In the genomic region with DNA sequence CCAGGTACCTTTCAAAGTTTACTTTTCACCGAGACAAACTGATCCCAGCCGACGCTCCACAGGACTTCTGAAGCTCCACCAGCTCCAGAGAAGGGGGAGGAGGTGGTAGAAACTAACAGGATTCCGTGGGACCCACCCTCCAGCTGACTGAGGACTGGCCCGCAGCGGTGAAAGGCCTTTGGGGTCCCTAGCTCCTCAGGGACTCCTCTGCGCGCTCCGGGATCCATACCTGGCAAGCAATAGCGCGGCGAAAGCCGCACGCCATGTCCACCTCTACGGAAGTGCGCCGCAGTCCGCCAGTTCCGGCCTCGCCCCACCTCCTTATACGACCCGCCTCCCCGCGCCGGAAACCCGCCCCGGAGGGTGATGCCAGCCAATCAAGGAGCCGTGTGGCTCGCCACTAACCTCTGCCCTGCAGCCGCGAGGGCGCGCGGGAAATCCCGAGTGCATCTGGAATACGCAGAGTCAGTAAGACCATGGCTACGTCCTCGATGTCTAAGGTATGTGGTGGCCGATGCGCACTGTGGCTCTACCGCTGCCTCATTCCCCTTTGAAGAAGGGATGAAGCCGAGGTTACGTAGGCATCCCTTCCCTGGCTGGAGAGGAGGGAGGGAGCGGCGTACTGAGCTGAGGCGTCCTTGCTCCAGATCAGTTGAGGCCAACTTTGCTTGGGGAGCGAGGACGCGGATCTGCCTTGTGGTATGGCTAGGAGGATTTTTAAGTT, we compare ENCODE assay signal across 1 cellular context.
TF ChIP-seq lines count a peak whose summit lies in the region.

A gene (plus strand): TSS at position 443 of the 724 bp plus-strand sequence. CDS start 34 bp downstream, at position 477.
A gene with protein sequence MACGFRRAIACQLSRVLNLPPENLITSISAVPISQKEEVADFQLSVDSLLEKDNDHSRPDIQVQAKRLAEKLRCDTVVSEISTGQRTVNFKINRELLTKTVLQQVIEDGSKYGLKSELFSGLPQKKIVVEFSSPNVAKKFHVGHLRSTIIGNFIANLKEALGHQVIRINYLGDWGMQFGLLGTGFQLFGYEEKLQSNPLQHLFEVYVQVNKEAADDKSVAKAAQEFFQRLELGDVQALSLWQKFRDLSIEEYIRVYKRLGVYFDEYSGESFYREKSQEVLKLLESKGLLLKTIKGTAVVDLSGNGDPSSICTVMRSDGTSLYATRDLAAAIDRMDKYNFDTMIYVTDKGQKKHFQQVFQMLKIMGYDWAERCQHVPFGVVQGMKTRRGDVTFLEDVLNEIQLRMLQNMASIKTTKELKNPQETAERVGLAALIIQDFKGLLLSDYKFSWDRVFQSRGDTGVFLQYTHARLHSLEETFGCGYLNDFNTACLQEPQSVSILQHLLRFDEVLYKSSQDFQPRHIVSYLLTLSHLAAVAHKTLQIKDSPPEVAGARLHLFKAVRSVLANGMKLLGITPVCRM (minus strand): TSS at position 295 of the 724 bp plus-strand sequence. CDS start 30 bp downstream, at position 265.

TF ChIP-seq in GM12878, 131 proteins besides CTCF, POLR2A, EP300 and RAD21 (continued from another document and continues in another):
- peak; percentile 95 for TF ChIP-seq POLR2AphosphoS5 (IDR thresholded peaks at IDR 0.05; ENCODE audit: low read length)
- TF ChIP-seq DPF2 (IDR thresholded peaks at IDR 0.05): no peak; the same call in 1 of the 2 replicates
- no peak for TF ChIP-seq BCL11A (IDR thresholded peaks at IDR 0.05; ENCODE audit: low read depth, low read length)
- peak; percentile 25 for TF ChIP-seq ZNF207 (IDR thresholded peaks at IDR 0.05; ENCODE audit: borderline replicate concordance)
- no peak; the same call in 1 of the 2 replicates for TF ChIP-seq TCF12 (IDR thresholded peaks at IDR 0.05; ENCODE audit: low read depth, low read length)
- no peak for TF ChIP-seq MYB (IDR thresholded peaks at IDR 0.05; ENCODE audit: borderline replicate concordance, low read depth, low read length)
- peak; percentile 11; the same call in 1 of the 2 replicates for TF ChIP-seq NFYA (IDR thresholded peaks at IDR 0.05; ENCODE audit: borderline replicate concordance, low read depth, low read length)
- TF ChIP-seq CBFB (IDR thresholded peaks at IDR 0.05; ENCODE audit: low read depth): peak; percentile 47
- TF ChIP-seq TCF3 (IDR thresholded peaks at IDR 0.05; ENCODE audit: borderline replicate concordance, insufficient read depth, low read depth, low read length): no peak
- TF ChIP-seq TAF1 (IDR thresholded peaks at IDR 0.05; ENCODE audit: borderline replicate concordance, low read depth, low read length): peak; percentile 82
- TF ChIP-seq, protein P1, sequence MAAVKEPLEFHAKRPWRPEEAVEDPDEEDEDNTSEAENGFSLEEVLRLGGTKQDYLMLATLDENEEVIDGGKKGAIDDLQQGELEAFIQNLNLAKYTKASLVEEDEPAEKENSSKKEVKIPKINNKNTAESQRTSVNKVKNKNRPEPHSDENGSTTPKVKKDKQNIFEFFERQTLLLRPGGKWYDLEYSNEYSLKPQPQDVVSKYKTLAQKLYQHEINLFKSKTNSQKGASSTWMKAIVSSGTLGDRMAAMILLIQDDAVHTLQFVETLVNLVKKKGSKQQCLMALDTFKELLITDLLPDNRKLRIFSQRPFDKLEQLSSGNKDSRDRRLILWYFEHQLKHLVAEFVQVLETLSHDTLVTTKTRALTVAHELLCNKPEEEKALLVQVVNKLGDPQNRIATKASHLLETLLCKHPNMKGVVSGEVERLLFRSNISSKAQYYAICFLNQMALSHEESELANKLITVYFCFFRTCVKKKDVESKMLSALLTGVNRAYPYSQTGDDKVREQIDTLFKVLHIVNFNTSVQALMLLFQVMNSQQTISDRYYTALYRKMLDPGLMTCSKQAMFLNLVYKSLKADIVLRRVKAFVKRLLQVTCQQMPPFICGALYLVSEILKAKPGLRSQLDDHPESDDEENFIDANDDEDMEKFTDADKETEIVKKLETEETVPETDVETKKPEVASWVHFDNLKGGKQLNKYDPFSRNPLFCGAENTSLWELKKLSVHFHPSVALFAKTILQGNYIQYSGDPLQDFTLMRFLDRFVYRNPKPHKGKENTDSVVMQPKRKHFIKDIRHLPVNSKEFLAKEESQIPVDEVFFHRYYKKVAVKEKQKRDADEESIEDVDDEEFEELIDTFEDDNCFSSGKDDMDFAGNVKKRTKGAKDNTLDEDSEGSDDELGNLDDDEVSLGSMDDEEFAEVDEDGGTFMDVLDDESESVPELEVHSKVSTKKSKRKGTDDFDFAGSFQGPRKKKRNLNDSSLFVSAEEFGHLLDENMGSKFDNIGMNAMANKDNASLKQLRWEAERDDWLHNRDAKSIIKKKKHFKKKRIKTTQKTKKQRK (IDR thresholded peaks at IDR 0.05; ENCODE audit: low read depth, low read length): 0 out of 2 replicates have a peak, but pooled peaks have one; percentile 33
- TF ChIP-seq NR2C2 (IDR thresholded peaks at IDR 0.05; ENCODE audit: borderline replicate concordance, control insufficient read depth, insufficient read length, low read depth): peak; percentile 72
- TF ChIP-seq ZNF274 (IDR thresholded peaks at IDR 0.05; ENCODE audit: insufficient read depth, insufficient read length): no peak
- TF ChIP-seq KDM1A (IDR thresholded peaks at IDR 0.05; ENCODE audit: borderline replicate concordance): no peak
- TF ChIP-seq RUNX3 (IDR thresholded peaks at IDR 0.05; ENCODE audit: low read length): peak; percentile 69
- TF ChIP-seq MXI1 (IDR thresholded peaks at IDR 0.05; ENCODE audit: low read depth, low read length): peak; percentile 91
- TF ChIP-seq, protein P2, sequence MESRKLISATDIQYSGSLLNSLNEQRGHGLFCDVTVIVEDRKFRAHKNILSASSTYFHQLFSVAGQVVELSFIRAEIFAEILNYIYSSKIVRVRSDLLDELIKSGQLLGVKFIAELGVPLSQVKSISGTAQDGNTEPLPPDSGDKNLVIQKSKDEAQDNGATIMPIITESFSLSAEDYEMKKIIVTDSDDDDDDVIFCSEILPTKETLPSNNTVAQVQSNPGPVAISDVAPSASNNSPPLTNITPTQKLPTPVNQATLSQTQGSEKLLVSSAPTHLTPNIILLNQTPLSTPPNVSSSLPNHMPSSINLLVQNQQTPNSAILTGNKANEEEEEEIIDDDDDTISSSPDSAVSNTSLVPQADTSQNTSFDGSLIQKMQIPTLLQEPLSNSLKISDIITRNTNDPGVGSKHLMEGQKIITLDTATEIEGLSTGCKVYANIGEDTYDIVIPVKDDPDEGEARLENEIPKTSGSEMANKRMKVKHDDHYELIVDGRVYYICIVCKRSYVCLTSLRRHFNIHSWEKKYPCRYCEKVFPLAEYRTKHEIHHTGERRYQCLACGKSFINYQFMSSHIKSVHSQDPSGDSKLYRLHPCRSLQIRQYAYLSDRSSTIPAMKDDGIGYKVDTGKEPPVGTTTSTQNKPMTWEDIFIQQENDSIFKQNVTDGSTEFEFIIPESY (IDR thresholded peaks at IDR 0.05): no peak
- TF ChIP-seq ETV6 (conservative IDR thresholded peaks at IDR 0.05 in 1 of 2, IDR thresholded peaks at IDR 0.05 in 1 of 2; ENCODE audit: borderline replicate concordance in 1 of 2, low read depth in 1 of 2): no peak; a peak in 1 of 4 replicates
- no peak for TF ChIP-seq HDAC2 (IDR thresholded peaks at IDR 0.05)
- peak; percentile 89; the same call in 1 of the 2 replicates for TF ChIP-seq POLR2AphosphoS2 (IDR thresholded peaks at IDR 0.05; ENCODE audit: low read depth, low read length)
- TF ChIP-seq SPI1 (IDR thresholded peaks at IDR 0.05; ENCODE audit: borderline replicate concordance, insufficient read depth, low read depth, low read length): peak; percentile 64; the same call in 1 of the 2 replicates
- TF ChIP-seq, protein P3, sequence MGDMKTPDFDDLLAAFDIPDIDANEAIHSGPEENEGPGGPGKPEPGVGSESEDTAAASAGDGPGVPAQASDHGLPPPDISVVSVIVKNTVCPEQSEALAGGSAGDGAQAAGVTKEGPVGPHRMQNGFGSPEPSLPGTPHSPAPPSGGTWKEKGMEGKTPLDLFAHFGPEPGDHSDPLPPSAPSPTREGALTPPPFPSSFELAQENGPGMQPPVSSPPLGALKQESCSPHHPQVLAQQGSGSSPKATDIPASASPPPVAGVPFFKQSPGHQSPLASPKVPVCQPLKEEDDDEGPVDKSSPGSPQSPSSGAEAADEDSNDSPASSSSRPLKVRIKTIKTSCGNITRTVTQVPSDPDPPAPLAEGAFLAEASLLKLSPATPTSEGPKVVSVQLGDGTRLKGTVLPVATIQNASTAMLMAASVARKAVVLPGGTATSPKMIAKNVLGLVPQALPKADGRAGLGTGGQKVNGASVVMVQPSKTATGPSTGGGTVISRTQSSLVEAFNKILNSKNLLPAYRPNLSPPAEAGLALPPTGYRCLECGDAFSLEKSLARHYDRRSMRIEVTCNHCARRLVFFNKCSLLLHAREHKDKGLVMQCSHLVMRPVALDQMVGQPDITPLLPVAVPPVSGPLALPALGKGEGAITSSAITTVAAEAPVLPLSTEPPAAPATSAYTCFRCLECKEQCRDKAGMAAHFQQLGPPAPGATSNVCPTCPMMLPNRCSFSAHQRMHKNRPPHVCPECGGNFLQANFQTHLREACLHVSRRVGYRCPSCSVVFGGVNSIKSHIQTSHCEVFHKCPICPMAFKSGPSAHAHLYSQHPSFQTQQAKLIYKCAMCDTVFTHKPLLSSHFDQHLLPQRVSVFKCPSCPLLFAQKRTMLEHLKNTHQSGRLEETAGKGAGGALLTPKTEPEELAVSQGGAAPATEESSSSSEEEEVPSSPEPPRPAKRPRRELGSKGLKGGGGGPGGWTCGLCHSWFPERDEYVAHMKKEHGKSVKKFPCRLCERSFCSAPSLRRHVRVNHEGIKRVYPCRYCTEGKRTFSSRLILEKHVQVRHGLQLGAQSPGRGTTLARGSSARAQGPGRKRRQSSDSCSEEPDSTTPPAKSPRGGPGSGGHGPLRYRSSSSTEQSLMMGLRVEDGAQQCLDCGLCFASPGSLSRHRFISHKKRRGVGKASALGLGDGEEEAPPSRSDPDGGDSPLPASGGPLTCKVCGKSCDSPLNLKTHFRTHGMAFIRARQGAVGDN (IDR thresholded peaks at IDR 0.05): peak; percentile 54
- TF ChIP-seq CHD4 (IDR thresholded peaks at IDR 0.05): no peak
- TF ChIP-seq, protein P4, sequence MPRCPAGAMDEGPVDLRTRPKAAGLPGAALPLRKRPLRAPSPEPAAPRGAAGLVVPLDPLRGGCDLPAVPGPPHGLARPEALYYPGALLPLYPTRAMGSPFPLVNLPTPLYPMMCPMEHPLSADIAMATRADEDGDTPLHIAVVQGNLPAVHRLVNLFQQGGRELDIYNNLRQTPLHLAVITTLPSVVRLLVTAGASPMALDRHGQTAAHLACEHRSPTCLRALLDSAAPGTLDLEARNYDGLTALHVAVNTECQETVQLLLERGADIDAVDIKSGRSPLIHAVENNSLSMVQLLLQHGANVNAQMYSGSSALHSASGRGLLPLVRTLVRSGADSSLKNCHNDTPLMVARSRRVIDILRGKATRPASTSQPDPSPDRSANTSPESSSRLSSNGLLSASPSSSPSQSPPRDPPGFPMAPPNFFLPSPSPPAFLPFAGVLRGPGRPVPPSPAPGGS (IDR thresholded peaks at IDR 0.05; ENCODE audit: borderline replicate concordance, insufficient read depth, low read depth, low read length, poor library complexity, severe bottlenecking): no peak
- peak; percentile 80 for TF ChIP-seq CREM (IDR thresholded peaks at IDR 0.05; ENCODE audit: low read depth)
- TF ChIP-seq, protein P5, sequence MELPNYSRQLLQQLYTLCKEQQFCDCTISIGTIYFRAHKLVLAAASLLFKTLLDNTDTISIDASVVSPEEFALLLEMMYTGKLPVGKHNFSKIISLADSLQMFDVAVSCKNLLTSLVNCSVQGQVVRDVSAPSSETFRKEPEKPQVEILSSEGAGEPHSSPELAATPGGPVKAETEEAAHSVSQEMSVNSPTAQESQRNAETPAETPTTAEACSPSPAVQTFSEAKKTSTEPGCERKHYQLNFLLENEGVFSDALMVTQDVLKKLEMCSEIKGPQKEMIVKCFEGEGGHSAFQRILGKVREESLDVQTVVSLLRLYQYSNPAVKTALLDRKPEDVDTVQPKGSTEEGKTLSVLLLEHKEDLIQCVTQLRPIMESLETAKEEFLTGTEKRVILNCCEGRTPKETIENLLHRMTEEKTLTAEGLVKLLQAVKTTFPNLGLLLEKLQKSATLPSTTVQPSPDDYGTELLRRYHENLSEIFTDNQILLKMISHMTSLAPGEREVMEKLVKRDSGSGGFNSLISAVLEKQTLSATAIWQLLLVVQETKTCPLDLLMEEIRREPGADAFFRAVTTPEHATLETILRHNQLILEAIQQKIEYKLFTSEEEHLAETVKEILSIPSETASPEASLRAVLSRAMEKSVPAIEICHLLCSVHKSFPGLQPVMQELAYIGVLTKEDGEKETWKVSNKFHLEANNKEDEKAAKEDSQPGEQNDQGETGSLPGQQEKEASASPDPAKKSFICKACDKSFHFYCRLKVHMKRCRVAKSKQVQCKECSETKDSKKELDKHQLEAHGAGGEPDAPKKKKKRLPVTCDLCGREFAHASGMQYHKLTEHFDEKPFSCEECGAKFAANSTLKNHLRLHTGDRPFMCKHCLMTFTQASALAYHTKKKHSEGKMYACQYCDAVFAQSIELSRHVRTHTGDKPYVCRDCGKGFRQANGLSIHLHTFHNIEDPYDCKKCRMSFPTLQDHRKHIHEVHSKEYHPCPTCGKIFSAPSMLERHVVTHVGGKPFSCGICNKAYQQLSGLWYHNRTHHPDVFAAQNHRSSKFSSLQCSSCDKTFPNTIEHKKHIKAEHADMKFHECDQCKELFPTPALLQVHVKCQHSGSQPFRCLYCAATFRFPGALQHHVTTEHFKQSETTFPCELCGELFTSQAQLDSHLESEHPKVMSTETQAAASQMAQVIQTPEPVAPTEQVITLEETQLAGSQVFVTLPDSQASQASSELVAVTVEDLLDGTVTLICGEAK (IDR thresholded peaks at IDR 0.05; ENCODE audit: borderline replicate concordance): peak; percentile 93
- TF ChIP-seq PAX5 (IDR thresholded peaks at IDR 0.05; ENCODE audit: borderline replicate concordance, low read depth, low read length): peak; percentile 22; the same call in 1 of the 2 replicates
- TF ChIP-seq PAX8 (IDR thresholded peaks at IDR 0.05): no peak
- peak; percentile 92 for TF ChIP-seq CHD2 (IDR thresholded peaks at IDR 0.05; ENCODE audit: borderline replicate concordance, low read depth, low read length)
- TF ChIP-seq SMARCA5 (IDR thresholded peaks at IDR 0.05): peak; percentile 79
- TF ChIP-seq, protein P6, sequence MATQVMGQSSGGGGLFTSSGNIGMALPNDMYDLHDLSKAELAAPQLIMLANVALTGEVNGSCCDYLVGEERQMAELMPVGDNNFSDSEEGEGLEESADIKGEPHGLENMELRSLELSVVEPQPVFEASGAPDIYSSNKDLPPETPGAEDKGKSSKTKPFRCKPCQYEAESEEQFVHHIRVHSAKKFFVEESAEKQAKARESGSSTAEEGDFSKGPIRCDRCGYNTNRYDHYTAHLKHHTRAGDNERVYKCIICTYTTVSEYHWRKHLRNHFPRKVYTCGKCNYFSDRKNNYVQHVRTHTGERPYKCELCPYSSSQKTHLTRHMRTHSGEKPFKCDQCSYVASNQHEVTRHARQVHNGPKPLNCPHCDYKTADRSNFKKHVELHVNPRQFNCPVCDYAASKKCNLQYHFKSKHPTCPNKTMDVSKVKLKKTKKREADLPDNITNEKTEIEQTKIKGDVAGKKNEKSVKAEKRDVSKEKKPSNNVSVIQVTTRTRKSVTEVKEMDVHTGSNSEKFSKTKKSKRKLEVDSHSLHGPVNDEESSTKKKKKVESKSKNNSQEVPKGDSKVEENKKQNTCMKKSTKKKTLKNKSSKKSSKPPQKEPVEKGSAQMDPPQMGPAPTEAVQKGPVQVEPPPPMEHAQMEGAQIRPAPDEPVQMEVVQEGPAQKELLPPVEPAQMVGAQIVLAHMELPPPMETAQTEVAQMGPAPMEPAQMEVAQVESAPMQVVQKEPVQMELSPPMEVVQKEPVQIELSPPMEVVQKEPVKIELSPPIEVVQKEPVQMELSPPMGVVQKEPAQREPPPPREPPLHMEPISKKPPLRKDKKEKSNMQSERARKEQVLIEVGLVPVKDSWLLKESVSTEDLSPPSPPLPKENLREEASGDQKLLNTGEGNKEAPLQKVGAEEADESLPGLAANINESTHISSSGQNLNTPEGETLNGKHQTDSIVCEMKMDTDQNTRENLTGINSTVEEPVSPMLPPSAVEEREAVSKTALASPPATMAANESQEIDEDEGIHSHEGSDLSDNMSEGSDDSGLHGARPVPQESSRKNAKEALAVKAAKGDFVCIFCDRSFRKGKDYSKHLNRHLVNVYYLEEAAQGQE (IDR thresholded peaks at IDR 0.05; ENCODE audit: low read depth, low read length): 0 out of 2 replicates have a peak, but pooled peaks have one; percentile 10
